1 cellular context compared by ENCODE assay signal in the genomic region with DNA sequence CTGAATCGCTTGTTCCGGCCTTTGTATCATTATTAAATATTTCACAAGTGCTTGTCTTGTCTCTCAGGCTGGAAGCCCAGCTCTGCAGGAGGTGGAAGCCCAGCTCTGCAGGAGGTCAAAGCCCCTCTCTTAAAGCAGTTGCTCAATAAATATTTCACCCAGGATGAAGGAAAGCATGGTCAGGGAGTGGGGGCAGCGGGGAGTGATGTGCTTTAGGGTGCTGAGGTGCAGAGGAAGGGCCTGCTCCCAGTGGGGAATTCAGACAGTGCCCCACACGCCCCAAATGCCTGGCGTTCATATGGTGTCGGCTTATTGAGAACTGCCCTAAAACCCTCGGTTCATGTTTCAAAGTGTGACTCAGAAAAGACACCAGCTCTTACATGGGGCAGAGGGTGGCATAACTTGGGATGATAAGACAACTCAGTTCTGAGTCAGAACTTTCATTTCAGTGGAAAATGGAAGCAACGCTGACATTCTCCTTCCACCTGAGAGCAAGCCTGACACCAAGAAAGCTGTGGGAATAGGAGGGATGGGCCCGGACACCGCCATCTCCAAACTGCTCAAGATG.
TF ChIP-seq lines count a peak whose summit lies in the region.

No MANE protein-coding gene starts in this region.

TF ChIP-seq in H1, 55 proteins besides CTCF, POLR2A, EP300 and RAD21 (continued from another document):
- TF ChIP-seq E2F6 (IDR thresholded peaks at IDR 0.05) (no peak), PHF8 (conservative IDR thresholded peaks at IDR 0.05; ENCODE audit: low read depth, low read length) (no peak), SP1 (IDR thresholded peaks at IDR 0.05; ENCODE audit: low read depth, low read length) (no peak), SIX5 (IDR thresholded peaks at IDR 0.05; ENCODE audit: low read depth, low read length) (no peak), KDM1A (IDR thresholded peaks at IDR 0.05; ENCODE audit: borderline replicate concordance, low read length) (no peak), SAP30 (IDR thresholded peaks at IDR 0.05; ENCODE audit: insufficient read depth, insufficient replicate concordance, low read length) (no peak), TAF1 (IDR thresholded peaks at IDR 0.05; ENCODE audit: low read depth, low read length) (no peak), CEBPB (IDR thresholded peaks at IDR 0.05; ENCODE audit: low read depth, low read length) (no peak)
- TF ChIP-seq, protein P1, sequence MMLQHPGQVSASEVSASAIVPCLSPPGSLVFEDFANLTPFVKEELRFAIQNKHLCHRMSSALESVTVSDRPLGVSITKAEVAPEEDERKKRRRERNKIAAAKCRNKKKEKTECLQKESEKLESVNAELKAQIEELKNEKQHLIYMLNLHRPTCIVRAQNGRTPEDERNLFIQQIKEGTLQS (IDR thresholded peaks at IDR 0.05; ENCODE audit: insufficient read depth, low read depth, low read length), result no peak
